8 cellular contexts compared by ENCODE assay signal in genomic region chr13:99542788-99543406, GRCh38. TPM values are rescaled to one million over a fixed set of nuclear protein-coding genes. Genes with fewer than 3 reads are reported as not detected.
A peak's percentile ranks its signal among the peaks of the same experiment; 100 is the strongest.
DNase-seq lines count a peak whose midpoint lies in the region; ATAC-seq, FAIRE-seq and TF ChIP-seq lines count a peak whose summit lies in the region.

No MANE protein-coding gene starts in this region.

- H3K9ac ChIP-seq in endothelial cell of umbilical vein (replicated peaks; ENCODE audit: extremely low read depth, insufficient read depth, low read length): no peak overlapping the region
- H3K9ac ChIP-seq in colonic mucosa (ENCODE audit: low read depth in 2 of 2, low read length in 2 of 2): no peak overlapping the region

- peak; percentile 38 for FAIRE-seq in endothelial cell of umbilical vein (lab: Jason Lieb, UNC)

- TF ChIP-seq CTCF in GM13976 (IDR thresholded peaks at IDR 0.05; ENCODE audit: borderline replicate concordance, control extremely low read depth, extremely low read depth, insufficient read depth, missing control alignments) (no peak), endothelial cell of umbilical vein (IDR thresholded peaks at IDR 0.05; ENCODE audit: extremely low read depth in 1 of 2, insufficient read depth in 1 of 2, low read depth in 1 of 2, low read length in 2 of 2) (no peak), colonic mucosa (IDR thresholded peaks at IDR 0.05) (no peak)

- peak overlapping the region; percentile 53 for H3K4me2 ChIP-seq in endothelial cell of umbilical vein (ENCODE audit: insufficient read depth, low read length)

- H3K4me1 ChIP-seq in endothelial cell of umbilical vein (ENCODE audit: control insufficient read depth, extremely low read depth, insufficient read depth, low read length) (peaks cover 17% of the 10 kb centered on the region), colonic mucosa (no peaks in the 10 kb centered on the region)

- peak; percentile 98 for ATAC-seq in GM21390 (IDR thresholded peaks at IDR 0.05; ENCODE audit: unreplicated experiment)
- peak; percentile 97 for ATAC-seq in HG03565 (IDR thresholded peaks at IDR 0.05; ENCODE audit: unreplicated experiment)

- H3K9me1 ChIP-seq in endothelial cell of umbilical vein (replicated peaks; ENCODE audit: control insufficient read depth, extremely low read depth, insufficient read depth, low read length): no peaks in the 10 kb centered on the region

- H3K79me2 ChIP-seq in endothelial cell of umbilical vein (ENCODE audit: control insufficient read depth, insufficient read depth, low read length): no peaks in the 10 kb centered on the region

- no peaks in the 10 kb centered on the region for H3K27me3 ChIP-seq in endothelial cell of umbilical vein (ENCODE audit: control insufficient read depth in 2 of 2, insufficient read depth in 2 of 2, low read length in 2 of 2)
- no peaks in the 10 kb centered on the region for H3K27me3 ChIP-seq in colonic mucosa

- H4K20me1 ChIP-seq in endothelial cell of umbilical vein (replicated peaks; ENCODE audit: control insufficient read depth, extremely low read depth, insufficient read depth, low read length): no peaks in the 10 kb centered on the region

- DNase-seq in GM13976 (ENCODE audit: low spot score): peak; percentile 76
- peak; percentile 28 for DNase-seq in endothelial cell of umbilical vein (ENCODE audit: low read depth, low spot score)
- no peak for DNase-seq in G401 (ENCODE audit: low spot score)
- no peak for DNase-seq in colonic mucosa
- no peak for DNase-seq in NCI-H1694 treated with DMSO at 0.1 percent for 48 hours (lab: John Stamatoyannopoulos, UW)
- DNase-seq in effector CD8-positive, alpha-beta T cell (lab: John Stamatoyannopoulos, UW): no peak

- dilution Hi-C loops in endothelial cell of umbilical vein (cut with MboI; ENCODE audit: extremely low pct_ligation_motif_present, low sequenced_read_pairs): no loop called here

- POLR2A ChIA-PET in endothelial cell of umbilical vein (lab: Charles Lee): no interaction called here

- no peak for TF ChIP-seq POLR2A in endothelial cell of umbilical vein (IDR thresholded peaks at IDR 0.05; ENCODE audit: low read depth, low read length)

- in situ Hi-C loops in GM13976 (cut with MboI; ENCODE audit: low sequenced_read_pairs, unreplicated experiment) (no loop called here), G401 (cut with HindIII; ENCODE audit: low sequenced_read_pairs) (no loop called here)

- H3K36me3 ChIP-seq in endothelial cell of umbilical vein (ENCODE audit: control insufficient read depth in 2 of 2, extremely low read depth in 1 of 2, insufficient read depth in 2 of 2, low read length in 2 of 2) (peaks cover 6 to 13% of the 10 kb centered on the region in 2 experiments), colonic mucosa (no peaks in the 10 kb centered on the region)

- H3K9me3 ChIP-seq in endothelial cell of umbilical vein (replicated peaks; ENCODE audit: control insufficient read depth, insufficient read depth, low read length) (no peaks in the 10 kb centered on the region), colonic mucosa (no peaks in the 10 kb centered on the region)

- intact Hi-C loops in endothelial cell of umbilical vein (cut with micrococcal nuclease): no loop called here
- intact Hi-C loops in colonic mucosa (cut with DNase I): loop anchor here (10.0 kb wide), 1 partner anchor 98 kb away; no protein-coding TSS in a partner anchor

- peak overlapping the region; percentile 51 for H2AFZ ChIP-seq in endothelial cell of umbilical vein (ENCODE audit: low read depth, low read length)

- BruUV-seq in endothelial cell of umbilical vein (replicated peaks; lab: Mats Ljungman, UMichigan): no TSS peak

- H3K4me3 ChIP-seq in endothelial cell of umbilical vein (replicated peaks in 1 of 3; ENCODE audit: insufficient read depth in 1 of 3, low read depth in 1 of 3, low read length in 3 of 3): no peak overlapping the region
- no peak overlapping the region for H3K4me3 ChIP-seq in colonic mucosa

- CTCF ChIA-PET in endothelial cell of umbilical vein (lab: Charles Lee): interaction anchor here (1.0 to 1.8 kb wide), 3 partner anchors 9 to 16 kb away, joined by 3 to 4 read pairs (median 3); no protein-coding TSS in a partner anchor

- H3K27ac ChIP-seq in endothelial cell of umbilical vein (ENCODE audit: insufficient read depth, low read depth, low read length): no peak overlapping the region
- H3K27ac ChIP-seq in colonic mucosa: no peak overlapping the region

TF ChIP-seq in endothelial cell of umbilical vein, 7 proteins besides CTCF, POLR2A, EP300 and RAD21:
- no peak for TF ChIP-seq GATA2 (IDR thresholded peaks at IDR 0.05; ENCODE audit: insufficient read depth, insufficient read length, low read depth, low read length)
TF ChIP-seq in endothelial cell of umbilical vein: peak in this region for 0.

RNA-seq across cellular contexts. Expression of gene TM9SF2, which starts 41.6 kb away (rescaled TPM):
- total RNA-seq in endothelial cell of umbilical vein (85.9 and 90.0 TPM in 2 replicates), colonic mucosa (100 to 1,000 TPM; 205 to 220 TPM)
- 63.2 and 76.0 TPM in 2 replicates for polyA plus RNA-seq in endothelial cell of umbilical vein
- 49.6 and 49.7 TPM in 2 replicates for polyA plus RNA-seq in endothelial cell of umbilical vein (2011; cell fraction: cytosol; rRNA removed)
- 41.0 and 51.4 TPM in 2 replicates for polyA plus RNA-seq in endothelial cell of umbilical vein (2011; cell fraction: nucleus; rRNA removed)
- 73.3 and 83.8 TPM in 2 replicates for polyA plus RNA-seq in endothelial cell of umbilical vein (2012)
- 104 and 121 TPM in 2 replicates for polyA minus RNA-seq in endothelial cell of umbilical vein
- polyA minus RNA-seq in endothelial cell of umbilical vein (2011; cell fraction: cytosol; rRNA and poly(A)+ RNA removed): 70.8 TPM
- polyA minus RNA-seq in endothelial cell of umbilical vein (2011; cell fraction: nucleus; rRNA and poly(A)+ RNA removed): 42.1 and 51.5 TPM in 2 replicates
- 88.6 and 121 TPM in 2 replicates for total RNA-seq in G401 (2014; rRNA removed; shearing (Covaris generic))

Comparison
In these comparisons a context has a peak if more than half of its experiments do, and no peak if none do; other contexts are left out.
1. DNase-seq: peak in GM13976 (single experiment) and endothelial cell of umbilical vein (single experiment); none in G401 (single experiment), colonic mucosa (single experiment), NCI-H1694 treated with DMSO at 0.1 percent for 48 hours (single experiment) and effector CD8-positive, alpha-beta T cell (single experiment).